ENCODE assay signal across 7 cellular contexts in genomic region chr1:40039245-40039756, GRCh38. TPM values are rescaled to one million over a fixed set of nuclear protein-coding genes. Genes with fewer than 3 reads are reported as not detected.
A peak's percentile ranks its signal among the peaks of the same experiment; 100 is the strongest.
DNase-seq lines count a peak whose midpoint lies in the region; ATAC-seq and TF ChIP-seq lines count a peak whose summit lies in the region.

No MANE protein-coding gene starts in this region.

- DNase-seq in GM13977 (ENCODE audit: low spot score), result peak; percentile 24
- DNase-seq in Peyer's patch, result no peak
- no peak for DNase-seq in effector memory CD8-positive, alpha-beta T cell
- DNase-seq in globus pallidus (ENCODE audit: low spot score), result no peak

- no peaks in the 10 kb centered on the region for H3K9me3 ChIP-seq in Peyer's patch
- no peaks in the 10 kb centered on the region for H3K9me3 ChIP-seq in muscle layer of duodenum (ENCODE audit: control insufficient read depth in 1 of 2, low read length in 2 of 2)

- TF ChIP-seq CTCF in GM13977 (IDR thresholded peaks at IDR 0.05; ENCODE audit: extremely low read depth, insufficient read depth, missing control alignments), result peak; percentile 21
- TF ChIP-seq CTCF in Peyer's patch (IDR thresholded peaks at IDR 0.05), result peak in 3 of 6 experiments; percentile 15 to 25 (median 25)

- H3K27ac Mint-ChIP-seq in effector memory CD8-positive, alpha-beta T cell, result peak overlapping the region; percentile 94

- H3K4me3 ChIP-seq in Peyer's patch (peak overlapping the region; percentile 73 to 94 (median 80)), muscle layer of duodenum (ENCODE audit: low read depth in 1 of 2, low read length in 2 of 2) (peak overlapping the region; percentile 93 to 98)

- peaks cover 44 to 59% of the 10 kb centered on the region in 2 donors for H3K4me1 Mint-ChIP-seq in effector memory CD8-positive, alpha-beta T cell (ENCODE audit: low read depth in 2 of 2)

- H3K27ac ChIP-seq in Peyer's patch, result peak overlapping the region; percentile 97 to 99 (median 98)
- peak overlapping the region; percentile 100 for H3K27ac ChIP-seq in muscle layer of duodenum (ENCODE audit: low read length)

- no peaks in the 10 kb centered on the region for H3K9me3 Mint-ChIP-seq in effector memory CD8-positive, alpha-beta T cell

- TF ChIP-seq POLR2A in Peyer's patch (IDR thresholded peaks at IDR 0.05) (no peak), GM18505 (IDR thresholded peaks at IDR 0.05; ENCODE audit: borderline replicate concordance, extremely low read depth, insufficient read depth, insufficient read length) (no peak)

- H3K36me3 ChIP-seq in Peyer's patch, result no peaks in the 10 kb centered on the region
- H3K36me3 ChIP-seq in muscle layer of duodenum (ENCODE audit: control insufficient read depth in 1 of 2, insufficient read depth in 2 of 2, low read length in 2 of 2), result peaks cover 0 to 7% of the 10 kb centered on the region in 2 donors

- H3K27me3 ChIP-seq in Peyer's patch (no peaks in the 10 kb centered on the region), muscle layer of duodenum (ENCODE audit: low read depth, low read length) (no peaks in the 10 kb centered on the region)

- H3K4me1 ChIP-seq in Peyer's patch, result peaks cover 0 to 47% (median 15%) of the 10 kb centered on the region in 4 donors
- peaks cover 28 to 60% of the 10 kb centered on the region in 2 donors for H3K4me1 ChIP-seq in muscle layer of duodenum (ENCODE audit: control insufficient read depth in 1 of 2, insufficient read depth in 2 of 2, low read length in 2 of 2)

- ATAC-seq in HG03139 (IDR thresholded peaks at IDR 0.05; ENCODE audit: unreplicated experiment) (peak; percentile 5), GM18505 (IDR thresholded peaks at IDR 0.05; ENCODE audit: unreplicated experiment) (no peak)
- ATAC-seq in effector memory CD8-positive, alpha-beta T cell (replicated peaks), result peak; percentile 6

- H3K36me3 Mint-ChIP-seq in effector memory CD8-positive, alpha-beta T cell (ENCODE audit: insufficient read depth), result peaks cover 36% of the 10 kb centered on the region

- in situ Hi-C loops in GM13977 (cut with MboI; ENCODE audit: low pct_unique_long_range_greater_than_20kb, low sequenced_read_pairs, unreplicated experiment), result loop anchor here (5.0 to 10.0 kb wide), 2 partner anchors 54 to 122 kb away; no protein-coding TSS in a partner anchor

- H3K27me3 Mint-ChIP-seq in effector memory CD8-positive, alpha-beta T cell, result no peaks in the 10 kb centered on the region

- H3K4me3 Mint-ChIP-seq in effector memory CD8-positive, alpha-beta T cell, result peak overlapping the region; percentile 90 to 96

RNA-seq across cellular contexts. Expression of gene CAP1, which starts 1.2 kb away (rescaled TPM):
- total RNA-seq in Peyer's patch, result 100 to 1,000 TPM; 135 to 229 (median 182) TPM

RNA-seq across cellular contexts. Expression of gene PPT1, which starts 57.8 kb away (rescaled TPM):
- 10 to 100 TPM in 3 of 4 donors, 1 to 10 TPM in 1; 9.6 to 23.4 (median 11.6) TPM for total RNA-seq in Peyer's patch
